Comparison of ENCODE assay signal across 8 cellular contexts in the genomic region with DNA sequence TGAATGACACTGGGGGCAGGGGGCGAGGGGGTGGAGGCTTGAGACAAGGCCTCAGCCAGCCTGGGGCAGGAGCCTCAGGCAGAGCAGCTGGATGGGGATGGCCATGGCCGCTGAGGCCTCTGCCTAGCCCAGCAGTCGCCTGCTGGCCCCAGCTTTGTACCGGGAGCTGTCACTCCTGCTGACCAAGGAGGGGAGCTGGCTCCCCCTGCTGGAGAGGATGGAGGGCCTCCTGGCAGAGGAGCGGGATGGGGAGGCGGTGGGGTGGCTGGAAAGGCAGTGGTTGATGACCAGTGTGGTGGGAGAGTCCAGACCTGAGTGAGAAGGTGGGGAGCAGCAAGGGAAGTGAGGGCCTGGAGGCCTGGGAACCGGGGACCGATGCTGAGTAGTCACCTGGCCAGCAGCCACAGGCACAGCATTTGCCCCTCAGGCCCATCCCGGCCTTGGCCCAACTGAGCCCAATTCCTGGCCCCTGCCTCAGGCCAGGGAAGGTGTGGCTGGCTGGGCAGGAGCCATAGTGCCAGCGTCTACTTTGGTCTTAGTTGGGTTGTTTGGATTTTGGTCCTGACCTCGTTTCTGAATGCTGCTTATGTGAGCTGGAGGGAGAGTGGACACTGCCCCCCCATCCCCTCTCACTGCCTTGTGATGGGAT.
DNase-seq lines count a peak whose midpoint lies in the region; ATAC-seq and TF ChIP-seq lines count a peak whose summit lies in the region.

No MANE protein-coding gene starts in this region.

- no peak for ATAC-seq in GM18867 (IDR thresholded peaks at IDR 0.05; ENCODE audit: unreplicated experiment)
- ATAC-seq in GM18870 (IDR thresholded peaks at IDR 0.05; ENCODE audit: unreplicated experiment): no peak

- TF ChIP-seq CTCF in LNCaP clone FGC (IDR thresholded peaks at IDR 0.05; ENCODE audit: control insufficient read depth, extremely low read depth, insufficient read depth): peak; percentile 91

- no peak overlapping the region for H3K4me3 ChIP-seq in LNCaP clone FGC (ENCODE audit: low read depth, low read length)

- DNase-seq in EL (peak; percentile 76), LNCaP clone FGC (ENCODE audit: low read depth) (no peak), kidney glomerular epithelial cell (lab: John Stamatoyannopoulos, UW) (peak; percentile 18)
- DNase-seq in activated CD4-positive, CD25-positive, alpha-beta regulatory T cell treated with anti-CD3 and anti-CD28 coated beads, Interleukin-2, amount 50 U/mL, for 72 hours: peak; percentile 65
- peak; percentile 31 for DNase-seq in central memory CD4-positive, alpha-beta T cell
- peak; percentile 51 to 53 for DNase-seq in stimulated activated CD4-positive, alpha-beta T cell treated with anti-CD3 and anti-CD28 coated beads, Interleukin-1b, Interleukin-23, amount 100 ng/mL, for 4 hours (ENCODE audit: low read depth in 2 of 2)
